ENCODE assay signal across 12 cellular contexts in genomic region chr5:61052870-61053269, GRCh38.
DNase-seq lines count a peak whose midpoint lies in the region; ATAC-seq, FAIRE-seq and TF ChIP-seq lines count a peak whose summit lies in the region.
"Had no signal": no experiment of that assay in that cellular context is flagged by ENCODE, and none has a peak within 500 bp of the region (broad histone marks: within the 10 kb centered on the region; RNA-seq: fewer than 3 reads in every experiment).

No MANE protein-coding gene starts in this region.

- H3K4me2 ChIP-seq in HepG2 (ENCODE audit: low read depth, low read length): no peak overlapping the region

- intact Hi-C loops in HepG2 (cut with micrococcal nuclease; ENCODE audit: unreplicated experiment): loop anchor here (10.0 kb wide), 1 partner anchor 282 kb away; the partner anchor contains the start of gene ZSWIM6
- intact Hi-C loops in CD8-positive, alpha-beta T cell (cut with DNase I, micrococcal nuclease): no loop called here

- H3K79me2 ChIP-seq in HepG2 (ENCODE audit: insufficient read depth, low read length): no peaks in the 10 kb centered on the region

- no peaks in the 10 kb centered on the region for H3K9me3 ChIP-seq in HepG2 (ENCODE audit: low read length)
- no peaks in the 10 kb centered on the region for H3K9me3 ChIP-seq in CD8-positive, alpha-beta T cell (ENCODE audit: low read length)
- H3K9me3 ChIP-seq: stomach had no signal

- TF ChIP-seq RAD21 in HepG2 (CRISPR knock-in tag; IDR thresholded peaks at IDR 0.05): no peak

- no peak overlapping the region for H3K4me3 ChIP-seq in brain microvascular endothelial cell (ENCODE audit: low read depth, low read length)
- no peak overlapping the region for H3K4me3 ChIP-seq in HepG2 (replicated peaks in 1 of 3; ENCODE audit: insufficient read depth in 1 of 3, low read depth in 2 of 3, low read length in 3 of 3)
- H3K4me3 ChIP-seq in CD8-positive, alpha-beta T cell (ENCODE audit: low read depth, low read length): no peak overlapping the region
- H3K4me3 ChIP-seq: stomach had no signal

- H3K4me1 Mint-ChIP-seq in CD8-positive, alpha-beta T cell (ENCODE audit: low read depth): no peaks in the 10 kb centered on the region

- H3K9ac ChIP-seq in HepG2 (ENCODE audit: insufficient read depth, low read depth, low read length): no peak overlapping the region

- in situ Hi-C loops in brain microvascular endothelial cell (cut with HindIII; ENCODE audit: low pct_ligation_motif_present, low sequenced_read_pairs) (no loop called here), HepG2 (cut with HindIII; ENCODE audit: extremely low pct_ligation_motif_present, low pct_unique_long_range_greater_than_20kb) (loop anchor here (25.0 kb wide), 1 partner anchor 609 kb away; no protein-coding TSS in a partner anchor)

- no peaks in the 10 kb centered on the region for H3K27me3 ChIP-seq in brain microvascular endothelial cell (replicated peaks)
- H3K27me3 ChIP-seq in HepG2 (ENCODE audit: control insufficient read depth in 1 of 2, insufficient read depth in 2 of 2, low read length in 2 of 2): no peaks in the 10 kb centered on the region
- no peaks in the 10 kb centered on the region for H3K27me3 ChIP-seq in CD8-positive, alpha-beta T cell (ENCODE audit: insufficient read depth, low read length)
- H3K27me3 ChIP-seq: stomach had no signal

- TF ChIP-seq CTCF in brain microvascular endothelial cell (IDR thresholded peaks at IDR 0.05; ENCODE audit: low read depth, low read length, missing control alignments) (no peak), HepG2 (CRISPR knock-in tag; IDR thresholded peaks at IDR 0.05) (no peak)
- no peak for TF ChIP-seq CTCF in CD8-positive, alpha-beta T cell (IDR thresholded peaks at IDR 0.05)

- CTCF ChIA-PET in HepG2 (lab: Yijun Ruan, JAX; ENCODE audit: low intra/inter-chr PET ratio, low total read pairs): no interaction called here
- CTCF ChIA-PET in CD8-positive, alpha-beta T cell (lab: Charles Lee): interaction anchor here (6.9 kb wide), 1 partner anchor 606 kb away, joined by 49 read pairs; no protein-coding TSS in a partner anchor

- no peak overlapping the region for H2AFZ ChIP-seq in HepG2 (ENCODE audit: low read length)

- no peak for TF ChIP-seq POLR2A in HepG2 (IDR thresholded peaks at IDR 0.05; ENCODE audit: insufficient read depth in 1 of 2, low read depth in 2 of 2, low read length in 2 of 2)

- H3K27ac ChIP-seq in brain microvascular endothelial cell (peak overlapping the region; percentile 78), HepG2 (ENCODE audit: extremely low read length, insufficient read depth, low read length) (no peak overlapping the region)
- H3K27ac ChIP-seq in CD8-positive, alpha-beta T cell (ENCODE audit: low read depth, low read length): no peak overlapping the region
- H3K27ac ChIP-seq: stomach had no signal

- H3K27me3 Mint-ChIP-seq in CD8-positive, alpha-beta T cell (ENCODE audit: low read depth): no peaks in the 10 kb centered on the region

- FAIRE-seq in HTR-8/SVneo (lab: Jason Lieb, UNC): peak; percentile 31
- FAIRE-seq in HepG2 (lab: Jason Lieb, UNC): no peak

- no peak overlapping the region for H3K27ac Mint-ChIP-seq in CD8-positive, alpha-beta T cell
- H3K27ac Mint-ChIP-seq: activated T-helper 2 cell treated with anti-CD3 and anti-CD28 coated beads, Interferon-gamma antibody, Interleukin-2, Interleukin-4, amounts not matched to agents 10 μg/mL and 5 μg/mL and 100 μg/mL, durations not matched to agents 14 hours and 24 hours and 36 hours; mesothelial cell of epicardium had no signal

- H3K36me3 ChIP-seq in brain microvascular endothelial cell (replicated peaks): no peaks in the 10 kb centered on the region
- no peaks in the 10 kb centered on the region for H3K36me3 ChIP-seq in HepG2 (replicated peaks in 1 of 2; ENCODE audit: control insufficient read depth in 1 of 2, insufficient read depth in 2 of 2, low read length in 2 of 2)
- no peaks in the 10 kb centered on the region for H3K36me3 ChIP-seq in CD8-positive, alpha-beta T cell (ENCODE audit: insufficient read depth, low read length)
- H3K36me3 ChIP-seq: stomach had no signal

- H3K4me1 ChIP-seq in HepG2 (ENCODE audit: insufficient read depth, low read length): peaks cover 7% of the 10 kb centered on the region; the same call in 1 of the 2 replicates
- no peaks in the 10 kb centered on the region for H3K4me1 ChIP-seq in CD8-positive, alpha-beta T cell (ENCODE audit: insufficient read depth, low read length)

- no TSS peak for BruUV-seq in HepG2 (replicated peaks; lab: Mats Ljungman, UMichigan)

- H3K36me3 Mint-ChIP-seq in CD8-positive, alpha-beta T cell: peaks cover 10% of the 10 kb centered on the region
- H3K36me3 Mint-ChIP-seq: mesothelial cell of epicardium had no signal

- POLR2A ChIA-PET in HepG2 (lab: Yijun Ruan, JAX): no interaction called here
- POLR2A ChIA-PET in CD8-positive, alpha-beta T cell (lab: Charles Lee): no interaction called here

- DNase-seq in COLO829 (ENCODE audit: low spot score) (peak; percentile 24), HTR-8/SVneo (ENCODE audit: insufficient read length, low spot score) (peak; percentile 41), brain microvascular endothelial cell (peak; percentile 83), HepG2 (ENCODE audit: low spot score) (peak; percentile 54)
- no peak for DNase-seq in CD8-positive, alpha-beta T cell
- DNase-seq: stimulated activated CD4-positive, alpha-beta T cell treated with anti-CD3 and anti-CD28 coated beads, Interleukin-12 subunit alpha, Interleukin-12 subunit beta, amount 100 ng/mL, for 4 hours; stomach had no signal

- ATAC-seq in HepG2: no peak
- ATAC-seq in HG03442 (IDR thresholded peaks at IDR 0.05; ENCODE audit: unreplicated experiment): no peak
- no peak for ATAC-seq in CD8-positive, alpha-beta T cell
- no peak for ATAC-seq in GM19351 (IDR thresholded peaks at IDR 0.05; ENCODE audit: unreplicated experiment)
- ATAC-seq in HG02759 (IDR thresholded peaks at IDR 0.05; ENCODE audit: unreplicated experiment): no peak

- no peak overlapping the region for H3K4me3 Mint-ChIP-seq in CD8-positive, alpha-beta T cell
- H3K4me3 Mint-ChIP-seq: mesothelial cell of epicardium had no signal

- 93% methylated on average over 2 of the region's 2 CpGs for WGBS in HepG2 (ENCODE audit: low lambda C conversion rate)

- TF ChIP-seq EP300 in HepG2 (IDR thresholded peaks at IDR 0.05; ENCODE audit: low read depth in 2 of 2, low read length in 2 of 2): no peak
- TF ChIP-seq EP300 in HepG2 (CRISPR knock-in tag; IDR thresholded peaks at IDR 0.05; ENCODE audit: borderline replicate concordance): no peak

- no peaks in the 10 kb centered on the region for H3K9me3 Mint-ChIP-seq in CD8-positive, alpha-beta T cell
- H3K9me3 Mint-ChIP-seq: activated T-helper 2 cell treated with anti-CD3 and anti-CD28 coated beads, Interferon-gamma antibody, Interleukin-2, Interleukin-4, amounts not matched to agents 10 μg/mL and 5 μg/mL and 100 μg/mL, durations not matched to agents 14 hours and 24 hours and 36 hours; mesothelial cell of epicardium had no signal

- peaks cover 2% of the 10 kb centered on the region for H4K20me1 ChIP-seq in HepG2 (ENCODE audit: insufficient read depth, low read length)

TF ChIP-seq in HepG2, 621 proteins besides CTCF, POLR2A, EP300 and RAD21 (continues in another document):
- TF ChIP-seq RFXAP (CRISPR knock-in tag; IDR thresholded peaks at IDR 0.05; ENCODE audit: borderline replicate concordance) (no peak), TBL1XR1 (IDR thresholded peaks at IDR 0.05; ENCODE audit: borderline replicate concordance, low read length, partially characterized antibody) (no peak), HMGXB3 (CRISPR knock-in tag; IDR thresholded peaks at IDR 0.05; ENCODE audit: borderline replicate concordance) (no peak), FOXA3 (CRISPR knock-in tag; IDR thresholded peaks at IDR 0.05) (no peak), SNAI1 (CRISPR knock-in tag; IDR thresholded peaks at IDR 0.05; ENCODE audit: borderline replicate concordance) (no peak), CSRNP2 (CRISPR knock-in tag; conservative IDR thresholded peaks at IDR 0.05; ENCODE audit: low read depth) (no peak)

Comparison
In these comparisons a context has a peak if more than half of its experiments do, and no peak if none do; other contexts are left out.
1. DNase-seq: peak in COLO829 (single experiment), HTR-8/SVneo (single experiment), brain microvascular endothelial cell (single experiment) and HepG2 (single experiment); none in CD8-positive, alpha-beta T cell (0 of 7).